Comparison of ENCODE assay signal across 8 cellular contexts in genomic region chr9:129080312-129080607, GRCh38. TPM values are rescaled to one million over a fixed set of nuclear protein-coding genes. Genes with fewer than 3 reads are reported as not detected.
DNase-seq lines count a peak whose midpoint lies in the region; ATAC-seq and TF ChIP-seq lines count a peak whose summit lies in the region.

No MANE protein-coding gene starts in this region.

- H3K9me3 ChIP-seq in right cardiac atrium (ENCODE audit: control insufficient read depth, low read length) (no peaks in the 10 kb centered on the region), smooth muscle cell (replicated peaks; ENCODE audit: low read depth) (no peaks in the 10 kb centered on the region)

- H3K4me3 ChIP-seq in right cardiac atrium (ENCODE audit: low read length) (peak overlapping the region; percentile 60), smooth muscle cell (peak overlapping the region; percentile 86)

- POLR2A ChIA-PET in T-cell (lab: Charles Lee), result interaction anchor here (0.6 to 0.9 kb wide), 4 partner anchors 32 to 1168 kb away, joined by 3 to 10 read pairs (median 6); no protein-coding TSS in a partner anchor

- H3K27ac ChIP-seq in right cardiac atrium (ENCODE audit: low read length), result peak overlapping the region; percentile 14
- no peak overlapping the region for H3K27ac ChIP-seq in smooth muscle cell (ENCODE audit: low read depth)

- intact Hi-C loops in right cardiac atrium (cut with DNase I), result no loop called here

- no peaks in the 10 kb centered on the region for H3K36me3 ChIP-seq in smooth muscle cell (ENCODE audit: low read depth)

- no peak for TF ChIP-seq CTCF in smooth muscle cell (IDR thresholded peaks at IDR 0.05; ENCODE audit: borderline replicate concordance, insufficient read depth, poor library complexity, severe bottlenecking)

- peak overlapping the region; percentile 85 to 94 (median 88) for H3K4me3 Mint-ChIP-seq in T-cell

- no peaks in the 10 kb centered on the region for H4K20me1 ChIP-seq in smooth muscle cell (ENCODE audit: low read depth)

- ATAC-seq in T-cell (replicated peaks in 1 of 4), result no peak
- ATAC-seq in right cardiac atrium, result no peak
- ATAC-seq in GM18858 (IDR thresholded peaks at IDR 0.05; ENCODE audit: unreplicated experiment), result no peak

- peaks cover 3% of the 10 kb centered on the region for H3K36me3 Mint-ChIP-seq in T-cell

- peak overlapping the region; percentile 68 for H2AFZ ChIP-seq in smooth muscle cell (ENCODE audit: low read depth)

- H3K79me2 ChIP-seq in smooth muscle cell (ENCODE audit: low read depth), result peaks cover 12% of the 10 kb centered on the region

- peak overlapping the region; percentile 43 for H3K9ac ChIP-seq in smooth muscle cell (ENCODE audit: low read depth)

- WGBS in right cardiac atrium, result 5% methylated on average over 11 of the region's 11 CpGs
- WGBS in smooth muscle cell (ENCODE audit: low lambda C conversion rate), result 6% methylated on average over 11 of the region's 11 CpGs

- DNase-seq in DMS79 treated with DMSO at 0.1 percent for 48 hours (lab: John Stamatoyannopoulos, UW) (peak; percentile 4), DMS79 (lab: John Stamatoyannopoulos, UW) (no peak), T-cell (peak in 1 of 34 experiments; percentile 10), right cardiac atrium (no peak), smooth muscle cell (lab: John Stamatoyannopoulos, UW; ENCODE audit: unreplicated experiment) (no peak), iPS-NIHi11 (ENCODE audit: low spot score) (no peak), SK-N-DZ (ENCODE audit: low spot score) (no peak)

- peak overlapping the region; percentile 91 for H3K4me2 ChIP-seq in smooth muscle cell

- H3K27me3 ChIP-seq in right cardiac atrium (ENCODE audit: control insufficient read depth, insufficient read depth) (no peaks in the 10 kb centered on the region), smooth muscle cell (ENCODE audit: low read depth) (no peaks in the 10 kb centered on the region)

- H3K27ac Mint-ChIP-seq in T-cell, result peak overlapping the region; percentile 55 to 75

- no peaks in the 10 kb centered on the region for H3K27me3 Mint-ChIP-seq in T-cell

- peaks cover 5% of the 10 kb centered on the region for H3K4me1 ChIP-seq in right cardiac atrium (ENCODE audit: control insufficient read depth, insufficient read depth, low read length)
- peaks cover 9% of the 10 kb centered on the region for H3K4me1 ChIP-seq in smooth muscle cell (ENCODE audit: low read depth)

- H3F3A ChIP-seq in smooth muscle cell (ENCODE audit: low read depth), result no peaks in the 10 kb centered on the region

- CTCF ChIA-PET in T-cell (lab: Charles Lee), result no interaction called here

- H3K9me3 Mint-ChIP-seq in T-cell, result no peaks in the 10 kb centered on the region

- peaks cover 18 to 34% (median 31%) of the 10 kb centered on the region in 3 donors for H3K4me1 Mint-ChIP-seq in T-cell

RNA-seq across cellular contexts. Expression of gene DOLPP1, which starts 0.7 kb away (rescaled TPM):
- 10 to 100 TPM in 3 of 5 donors, 1 to 10 TPM in 2; 5.1 to 14.4 (median 11.8) TPM for total RNA-seq in T-cell
- 1 to 10 TPM; 6.3 to 7.3 (median 6.8) TPM for total RNA-seq in right cardiac atrium
- 3.3 TPM for polyA plus RNA-seq in right cardiac atrium
- total RNA-seq in smooth muscle cell, result 14.4 and 18.1 TPM in 2 replicates
- polyA plus RNA-seq in smooth muscle cell, result 17.8 and 21.5 TPM in 2 replicates
- polyA plus RNA-seq in SK-N-DZ (2014; cell fraction: cytosol; rRNA removed), result 56.8 and 59.2 TPM in 2 replicates
- polyA plus RNA-seq in SK-N-DZ (2014; cell fraction: nucleus; rRNA removed), result 39.0 and 39.1 TPM in 2 replicates

RNA-seq across cellular contexts. Expression of gene CRAT, which starts 30.3 kb away (rescaled TPM):
- total RNA-seq in T-cell, result 10 to 100 TPM in 4 of 5 donors, 1 to 10 TPM in 1; 6.6 to 17.5 (median 13.9) TPM
- total RNA-seq in right cardiac atrium, result 10 to 100 TPM; 47.0 to 69.9 (median 56.8) TPM
- 63.3 TPM for polyA plus RNA-seq in right cardiac atrium
- 20.0 and 24.3 TPM in 2 replicates for total RNA-seq in smooth muscle cell
- polyA plus RNA-seq in smooth muscle cell, result 38.4 and 52.3 TPM in 2 replicates
- 8.2 and 10.7 TPM in 2 replicates for polyA plus RNA-seq in SK-N-DZ (2014; cell fraction: cytosol; rRNA removed)
- polyA plus RNA-seq in SK-N-DZ (2014; cell fraction: nucleus; rRNA removed), result 6.2 and 8.7 TPM in 2 replicates

RNA-seq across cellular contexts. Expression of gene PTPA, which starts 31.0 kb away (rescaled TPM):
- total RNA-seq in T-cell, result 10 to 100 TPM; 51.3 to 71.5 (median 65.5) TPM
- 100 to 1,000 TPM; 115 to 170 (median 144) TPM for total RNA-seq in right cardiac atrium
- polyA plus RNA-seq in right cardiac atrium, result 147 TPM
- 78.2 and 119 TPM in 2 replicates for total RNA-seq in smooth muscle cell
- polyA plus RNA-seq in smooth muscle cell, result 88.7 and 94.9 TPM in 2 replicates
- polyA plus RNA-seq in SK-N-DZ (2014; cell fraction: cytosol; rRNA removed), result 85.6 and 97.8 TPM in 2 replicates
- polyA plus RNA-seq in SK-N-DZ (2014; cell fraction: nucleus; rRNA removed), result 55.4 and 62.5 TPM in 2 replicates

RNA-seq across cellular contexts. Expression of gene MIGA2, which starts 43.8 kb away (rescaled TPM):
- total RNA-seq in T-cell (10 to 100 TPM; 60.8 to 95.7 (median 83.4) TPM), right cardiac atrium (10 to 100 TPM; 30.3 to 40.7 (median 36.2) TPM), smooth muscle cell (17.8 and 21.6 TPM in 2 replicates)
- polyA plus RNA-seq in right cardiac atrium (35.8 TPM), smooth muscle cell (18.1 and 21.5 TPM in 2 replicates)
- polyA plus RNA-seq in SK-N-DZ (2014; cell fraction: cytosol; rRNA removed), result 23.2 and 35.4 TPM in 2 replicates
- polyA plus RNA-seq in SK-N-DZ (2014; cell fraction: nucleus; rRNA removed), result 214 and 304 TPM in 2 replicates

RNA-seq across cellular contexts. Expression of gene SH3GLB2, which starts 52.1 kb away (rescaled TPM):
- total RNA-seq in T-cell (100 to 1,000 TPM in 3 of 5 donors, 10 to 100 TPM in 2; 85.8 to 140 (median 131) TPM), right cardiac atrium (10 to 100 TPM; 36.1 to 47.4 (median 40.2) TPM), smooth muscle cell (25.9 and 44.8 TPM in 2 replicates)
- polyA plus RNA-seq in right cardiac atrium (45.1 TPM), smooth muscle cell (31.9 and 94.9 TPM in 2 replicates)
- polyA plus RNA-seq in SK-N-DZ (2014; cell fraction: cytosol; rRNA removed), result 92.3 and 111 TPM in 2 replicates
- 585 and 610 TPM in 2 replicates for polyA plus RNA-seq in SK-N-DZ (2014; cell fraction: nucleus; rRNA removed)
